ENCODE assay signal across 7 cellular contexts in genomic region chr1:234809857-234810245, GRCh38.
A peak's percentile ranks its signal among the peaks of the same experiment; 100 is the strongest.
DNase-seq lines count a peak whose midpoint lies in the region; ATAC-seq and TF ChIP-seq lines count a peak whose summit lies in the region.
"Not testable (repeated sequence)": the region's sequence is repeated elsewhere in the genome, so short reads cannot be mapped to it uniquely, and the experiment has no call there.

No MANE protein-coding gene starts in this region.

- H3K9me3 ChIP-seq in Panc1 (ENCODE audit: control insufficient read depth, insufficient read depth, low read depth, low read length); gastroesophageal sphincter; osteoblast (ENCODE audit: low read depth, low read length); stomach smooth muscle (ENCODE audit: control insufficient read depth in 2 of 2, low read length in 2 of 2): not testable (repeated sequence)

- H3K4me2 ChIP-seq in osteoblast (ENCODE audit: insufficient read depth, low read length): peak overlapping the region; percentile 66

- TF ChIP-seq EP300 in gastroesophageal sphincter (IDR thresholded peaks at IDR 0.05): not testable (repeated sequence)

- BruUV-seq in Panc1 (replicated peaks; lab: Mats Ljungman, UMichigan): not testable (repeated sequence)

- POLR2A ChIA-PET in Panc1 (lab: Charles Lee): not testable (repeated sequence)

- not testable (repeated sequence) for H3K4me1 ChIP-seq in Panc1 (ENCODE audit: control insufficient read depth, insufficient read depth, low read length); gastroesophageal sphincter; stomach smooth muscle (ENCODE audit: control insufficient read depth, insufficient read depth, low read length)
- peaks cover 15% of the 10 kb centered on the region for H3K4me1 ChIP-seq in osteoblast (ENCODE audit: insufficient read depth, low read length)

- not testable (repeated sequence) for H3K27me3 ChIP-seq in Panc1 (ENCODE audit: control insufficient read depth, insufficient read depth, low read length); gastroesophageal sphincter; osteoblast (ENCODE audit: insufficient read depth, low read length); stomach smooth muscle (ENCODE audit: control insufficient read depth in 1 of 2, insufficient read depth in 2 of 2, low read length in 2 of 2)

- in situ Hi-C loops in Panc1 (cut with HindIII; ENCODE audit: low pct_unique_long_range_greater_than_20kb, low sequenced_read_pairs): not testable (repeated sequence)

- DNase-seq in EH (ENCODE audit: low read depth) (peak; percentile 14), choroid plexus epithelial cell (ENCODE audit: low read depth) (peak; percentile 20)
- not testable (repeated sequence) for DNase-seq in Panc1 (ENCODE audit: low read depth, low spot score); left ventricle myocardium superior; osteoblast (ENCODE audit: insufficient read length, low spot score, missing footprints)

- CTCF ChIA-PET in Panc1 (lab: Charles Lee): not testable (repeated sequence)

- not testable (repeated sequence) for H3K36me3 ChIP-seq in Panc1 (ENCODE audit: control insufficient read depth, insufficient read depth, low read length); gastroesophageal sphincter; osteoblast (ENCODE audit: insufficient read depth, low read length); stomach smooth muscle (ENCODE audit: control insufficient read depth in 2 of 2, insufficient read depth in 2 of 2, low read length in 2 of 2)

- WGBS in gastroesophageal sphincter (ENCODE audit: low coverage in 1 of 2), 2 donors: 20 to 29% methylated on average over 1 of the region's 5 CpGs

- H3K79me2 ChIP-seq in osteoblast (ENCODE audit: insufficient read depth, low read length): not testable (repeated sequence)

- not testable (repeated sequence) for H2AFZ ChIP-seq in osteoblast (ENCODE audit: low read length)

- not testable (repeated sequence) for H3K9ac ChIP-seq in stomach smooth muscle (ENCODE audit: low read length in 2 of 2)

- intact Hi-C loops in Panc1 (cut with micrococcal nuclease; ENCODE audit: unreplicated experiment); left ventricle myocardium superior (cut with micrococcal nuclease): not testable (repeated sequence)

- TF ChIP-seq CTCF in Panc1 (IDR thresholded peaks at IDR 0.05); choroid plexus epithelial cell (conservative IDR thresholded peaks at IDR 0.05; ENCODE audit: low read depth, low read length); gastroesophageal sphincter (IDR thresholded peaks at IDR 0.05); osteoblast (IDR thresholded peaks at IDR 0.05; ENCODE audit: extremely low read depth, low read depth, low read length): not testable (repeated sequence)

- H3K27ac ChIP-seq in Panc1 (ENCODE audit: low read length) (peak overlapping the region; percentile 69), gastroesophageal sphincter (peak overlapping the region in 3 of 4 donors; percentile 72 to 80 (median 78)), osteoblast (ENCODE audit: low read depth, low read length) (peak overlapping the region; percentile 73), stomach smooth muscle (ENCODE audit: low read length) (peak overlapping the region; percentile 53)

- H3K4me3 ChIP-seq in Panc1 (ENCODE audit: low read depth in 2 of 2, low read length in 2 of 2); choroid plexus epithelial cell (ENCODE audit: low read depth, low read length); gastroesophageal sphincter; osteoblast (ENCODE audit: insufficient read depth, low read length): not testable (repeated sequence)
- peak overlapping the region in 1 of 2 donors; percentile 40 for H3K4me3 ChIP-seq in stomach smooth muscle (ENCODE audit: low read length in 2 of 2)

- not testable (repeated sequence) for TF ChIP-seq POLR2A in gastroesophageal sphincter (IDR thresholded peaks at IDR 0.05)

- not testable (repeated sequence) for ATAC-seq in Panc1
- peak; percentile 54 for ATAC-seq in gastroesophageal sphincter
- peak; percentile 70 for ATAC-seq in left ventricle myocardium superior

- H4K20me1 ChIP-seq in osteoblast (ENCODE audit: insufficient read depth, low read length): not testable (repeated sequence)
